Comparison of ENCODE assay signal across 8 cellular contexts in the genomic region with DNA sequence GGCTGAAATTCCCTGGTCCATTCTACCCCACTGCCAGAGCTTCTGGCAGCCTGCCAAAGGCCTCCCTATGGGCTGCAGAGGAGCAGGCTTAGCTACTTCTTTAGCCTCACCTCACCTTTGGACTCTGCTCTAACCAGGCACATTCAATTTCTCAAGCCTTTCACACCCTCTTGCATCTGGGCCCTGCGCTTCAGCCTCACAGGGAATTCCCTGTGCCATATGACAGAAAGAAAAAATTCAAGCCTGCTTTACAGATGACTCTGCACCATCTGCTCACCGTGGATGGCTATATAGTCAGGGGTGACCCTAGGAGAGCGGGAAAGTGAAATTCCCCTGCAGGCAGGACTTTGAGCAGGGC.
DNase-seq lines count a peak whose midpoint lies in the region; ATAC-seq, FAIRE-seq and TF ChIP-seq lines count a peak whose summit lies in the region.

No MANE protein-coding gene starts in this region.

- peaks cover 7% of the 10 kb centered on the region for H3K9me3 ChIP-seq in astrocyte (ENCODE audit: insufficient read depth, low read depth, low read length)

- H3K4me2 ChIP-seq in astrocyte (ENCODE audit: low read length) = peak overlapping the region; percentile 41

- H3K79me2 ChIP-seq in astrocyte (ENCODE audit: insufficient read depth, low read length) = no peaks in the 10 kb centered on the region

- no peak overlapping the region for H3K27ac ChIP-seq in astrocyte (ENCODE audit: low read depth, low read length)

- no peak overlapping the region for H3K27ac Mint-ChIP-seq in astrocyte (ENCODE audit: unreplicated experiment)

- H3K4me1 Mint-ChIP-seq in astrocyte (ENCODE audit: low read depth, unreplicated experiment) = peaks cover 18% of the 10 kb centered on the region

- DNase-seq in NCI-H1417 (lab: John Stamatoyannopoulos, UW) (peak in 2 of 3 experiments; percentile 2 to 3), NCI-H1417 treated with DMSO at 0.1 percent for 48 hours (lab: John Stamatoyannopoulos, UW) (no peak), astrocyte (ENCODE audit: low read depth) (peak; percentile 3), skeletal muscle cell (ENCODE audit: low read depth) (peak; percentile 25), cortex of kidney (lab: John Stamatoyannopoulos, UW) (no peak)
- no peak for DNase-seq in activated CD8-positive, alpha-beta memory T cell treated with anti-CD3 and anti-CD28 coated beads, Interleukin-2, amount 50 U/mL, for 4 hours

- no peaks in the 10 kb centered on the region for H3K36me3 ChIP-seq in astrocyte (ENCODE audit: insufficient read depth, low read length)

- peaks cover 8% of the 10 kb centered on the region for H3K27me3 Mint-ChIP-seq in astrocyte (ENCODE audit: low read depth, unreplicated experiment)

- no peak overlapping the region for H2AFZ ChIP-seq in astrocyte (ENCODE audit: low read depth, low read length)

- H3K4me1 ChIP-seq in astrocyte (ENCODE audit: insufficient read depth, low read length) = peaks cover 11% of the 10 kb centered on the region

- no peak for FAIRE-seq in astrocyte (lab: Jason Lieb, UNC)

- no peak overlapping the region for H3K4me3 Mint-ChIP-seq in astrocyte (ENCODE audit: unreplicated experiment)

- TF ChIP-seq CTCF in astrocyte (IDR thresholded peaks at IDR 0.05; ENCODE audit: insufficient read depth, low read depth, low read length) = no peak

- H3K9me3 Mint-ChIP-seq in astrocyte (ENCODE audit: unreplicated experiment) = peaks cover 28% of the 10 kb centered on the region

- peaks cover 5% of the 10 kb centered on the region for H3K36me3 Mint-ChIP-seq in astrocyte (ENCODE audit: low read depth, unreplicated experiment)

- H3K27me3 ChIP-seq in astrocyte (ENCODE audit: insufficient read depth, low read length) = peaks cover 4% of the 10 kb centered on the region

- ATAC-seq in HG03108 (IDR thresholded peaks at IDR 0.05; ENCODE audit: unreplicated experiment) (peak; percentile 73), GM21526 (IDR thresholded peaks at IDR 0.05; ENCODE audit: low FRiP score, unreplicated experiment) (no peak)

- no peak overlapping the region for H3K9ac ChIP-seq in astrocyte (ENCODE audit: low read length)

- H3K4me3 ChIP-seq in astrocyte (ENCODE audit: insufficient read depth, low read depth, low read length) (no peak overlapping the region), skeletal muscle cell (ENCODE audit: low read depth, low read length) (no peak overlapping the region)

- no peaks in the 10 kb centered on the region for H4K20me1 ChIP-seq in astrocyte (ENCODE audit: insufficient read depth, low read length)

Comparison
In these comparisons a context has a peak if more than half of its experiments do, and no peak if none do; other contexts are left out.
1. DNase-seq: peak in NCI-H1417 (2 of 3), astrocyte (single experiment) and skeletal muscle cell (single experiment); none in NCI-H1417 treated with DMSO at 0.1 percent for 48 hours (single experiment), cortex of kidney (single experiment) and activated CD8-positive, alpha-beta memory T cell treated with anti-CD3 and anti-CD28 coated beads, Interleukin-2, amount 50 U/mL, for 4 hours (single experiment).